Comparison of ENCODE assay signal across 1 cellular context in the genomic region with DNA sequence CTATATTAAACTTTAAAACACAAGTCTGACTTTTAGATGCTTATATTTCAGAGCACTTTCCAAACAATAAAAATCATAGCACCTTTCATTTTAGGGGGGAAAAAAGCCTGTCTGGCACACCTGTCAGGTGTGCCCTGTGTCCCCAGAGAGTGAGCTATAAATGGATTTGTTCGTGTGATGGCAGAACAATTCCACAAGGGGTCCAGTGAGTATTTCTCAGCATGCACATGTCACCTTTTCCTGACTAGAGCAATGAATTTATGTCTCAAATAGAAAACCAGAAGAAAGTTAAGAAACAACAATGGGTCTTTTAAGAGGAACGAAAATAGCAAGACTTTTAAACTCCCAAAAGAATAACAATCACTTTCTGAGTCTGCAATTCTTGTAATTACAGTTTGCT.
TF ChIP-seq lines count a peak whose summit lies in the region.

No MANE protein-coding gene starts in this region.

TF ChIP-seq in HepG2, 621 proteins besides CTCF, POLR2A, EP300 and RAD21 (continued from another document):
- TF ChIP-seq, protein P1, sequence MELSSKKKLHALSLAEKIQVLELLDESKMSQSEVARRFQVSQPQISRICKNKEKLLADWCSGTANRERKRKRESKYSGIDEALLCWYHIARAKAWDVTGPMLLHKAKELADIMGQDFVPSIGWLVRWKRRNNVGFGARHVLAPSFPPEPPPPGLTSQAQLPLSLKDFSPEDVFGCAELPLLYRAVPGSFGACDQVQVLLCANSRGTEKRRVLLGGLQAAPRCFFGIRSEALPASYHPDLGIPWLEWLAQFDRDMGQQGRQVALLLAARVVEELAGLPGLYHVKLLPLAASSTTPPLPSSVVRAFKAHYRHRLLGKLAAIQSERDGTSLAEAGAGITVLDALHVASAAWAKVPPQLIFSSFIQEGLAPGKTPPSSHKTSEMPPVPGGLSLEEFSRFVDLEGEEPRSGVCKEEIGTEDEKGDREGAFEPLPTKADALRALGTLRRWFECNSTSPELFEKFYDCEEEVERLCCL (CRISPR knock-in tag; IDR thresholded peaks at IDR 0.05; ENCODE audit: borderline replicate concordance): no peak
- TF ChIP-seq KDM5A (IDR thresholded peaks at IDR 0.05; ENCODE audit: borderline replicate concordance, low read length): no peak
- no peak for TF ChIP-seq CEBPG (CRISPR knock-in tag; IDR thresholded peaks at IDR 0.05)
TF ChIP-seq in HepG2: peak in this region for 2.
